In genomic region chr1:28518000-28518744, GRCh38 we compare ENCODE assay signal across 8 cellular contexts. TPM values are rescaled to one million over a fixed set of nuclear protein-coding genes. Genes with fewer than 3 reads are reported as not detected.
DNase-seq lines count a peak whose midpoint lies in the region; ATAC-seq, FAIRE-seq and TF ChIP-seq lines count a peak whose summit lies in the region.

No MANE protein-coding gene starts in this region.

- H3K4me1 ChIP-seq in endothelial cell of umbilical vein (ENCODE audit: control insufficient read depth, extremely low read depth, insufficient read depth, low read length) (peaks cover 14% of the 10 kb centered on the region), mononuclear cell (ENCODE audit: insufficient read depth, low read length) (peaks cover 24% of the 10 kb centered on the region)

- H3K36me3 ChIP-seq in endothelial cell of umbilical vein (ENCODE audit: control insufficient read depth in 2 of 2, extremely low read depth in 1 of 2, insufficient read depth in 2 of 2, low read length in 2 of 2) = peaks cover 0 to 3% of the 10 kb centered on the region in 2 experiments

- TF ChIP-seq POLR2A in endothelial cell of umbilical vein (IDR thresholded peaks at IDR 0.05; ENCODE audit: low read depth, low read length) = peak; percentile 87

- POLR2A ChIA-PET in endothelial cell of umbilical vein (lab: Charles Lee) = interaction anchor here (0.5 to 1.1 kb wide), 3 partner anchors 13 to 80 kb away, joined by 3 to 4 read pairs (median 3); partner anchors contain the start of gene RCC1

- peak overlapping the region; percentile 73 for H2AFZ ChIP-seq in endothelial cell of umbilical vein (ENCODE audit: low read depth, low read length)

- H3K4me2 ChIP-seq in endothelial cell of umbilical vein (ENCODE audit: insufficient read depth, low read length) = peak overlapping the region; percentile 92

- FAIRE-seq in endothelial cell of umbilical vein (lab: Jason Lieb, UNC) = peak; percentile 82

- no TSS peak for BruUV-seq in endothelial cell of umbilical vein (replicated peaks; lab: Mats Ljungman, UMichigan)

- peak; percentile 94 to 98 for TF ChIP-seq CTCF in endothelial cell of umbilical vein (IDR thresholded peaks at IDR 0.05; ENCODE audit: extremely low read depth in 1 of 2, insufficient read depth in 1 of 2, low read depth in 1 of 2, low read length in 2 of 2)

- peak; percentile 56 for ATAC-seq in GM19467 (IDR thresholded peaks at IDR 0.05; ENCODE audit: unreplicated experiment)

- intact Hi-C loops in endothelial cell of umbilical vein (cut with micrococcal nuclease) = loop anchor here (1.0 to 5.0 kb wide), 6 partner anchors 35 to 359 kb away; partner anchors contain the start of genes TAF12, TRNAU1AP and YTHDF2

- H3K27me3 ChIP-seq in endothelial cell of umbilical vein (ENCODE audit: control insufficient read depth in 2 of 2, insufficient read depth in 2 of 2, low read length in 2 of 2) (no peaks in the 10 kb centered on the region), mononuclear cell (ENCODE audit: insufficient read depth, low read length) (no peaks in the 10 kb centered on the region)

- H4K20me1 ChIP-seq in endothelial cell of umbilical vein (replicated peaks; ENCODE audit: control insufficient read depth, extremely low read depth, insufficient read depth, low read length) = no peaks in the 10 kb centered on the region

- peaks cover 41% of the 10 kb centered on the region for H3K79me2 ChIP-seq in endothelial cell of umbilical vein (ENCODE audit: control insufficient read depth, insufficient read depth, low read length)

- dilution Hi-C loops in endothelial cell of umbilical vein (cut with MboI; ENCODE audit: extremely low pct_ligation_motif_present, low sequenced_read_pairs) = no loop called here

- peak overlapping the region; percentile 46 for H3K27ac ChIP-seq in endothelial cell of umbilical vein (ENCODE audit: insufficient read depth, low read depth, low read length)

- DNase-seq in Caki2 (ENCODE audit: low read depth) = peak; percentile 87
- peak; percentile 85 for DNase-seq in HT1080 (ENCODE audit: low read depth)
- DNase-seq in NOMO-1 treated with DMSO at 0.1 percent for 48 hours (lab: John Stamatoyannopoulos, UW; ENCODE audit: unreplicated experiment) = peak; percentile 78
- DNase-seq in activated CD8-positive, alpha-beta memory T cell treated with anti-CD3 and anti-CD28 coated beads, Interleukin-2, amount 50 U/mL, for 24 hours (ENCODE audit: extremely low read depth) = peak; percentile 70
- peak; percentile 91 for DNase-seq in endothelial cell of umbilical vein (ENCODE audit: low read depth, low spot score)
- peak; percentile 64 to 78 for DNase-seq in stimulated activated CD8-positive, alpha-beta memory T cell treated with anti-CD3 and anti-CD28 coated beads, Interleukin-4, amount 100 ng/mL, for 1 hour (ENCODE audit: low read depth in 2 of 2, low spot score in 1 of 2)

- H3K9me3 ChIP-seq in endothelial cell of umbilical vein (replicated peaks; ENCODE audit: control insufficient read depth, insufficient read depth, low read length) (no peaks in the 10 kb centered on the region), mononuclear cell (ENCODE audit: low read depth, low read length) (no peaks in the 10 kb centered on the region)

- H3K4me3 ChIP-seq in endothelial cell of umbilical vein (replicated peaks in 1 of 3; ENCODE audit: insufficient read depth in 1 of 3, low read depth in 1 of 3, low read length in 3 of 3) (peak overlapping the region; percentile 52 to 73 (median 57)), mononuclear cell (ENCODE audit: low read length) (peak overlapping the region; percentile 60)

- CTCF ChIA-PET in endothelial cell of umbilical vein (lab: Charles Lee) = interaction anchor here (0.6 to 2.6 kb wide), 13 partner anchors 8 to 359 kb away, joined by 3 to 53 read pairs (median 4); partner anchors contain the start of genes RCC1 and TRNAU1AP

- H3K9me1 ChIP-seq in endothelial cell of umbilical vein (replicated peaks; ENCODE audit: control insufficient read depth, extremely low read depth, insufficient read depth, low read length) = no peaks in the 10 kb centered on the region

- in situ Hi-C loops in Caki2 (cut with HindIII; ENCODE audit: low pct_unique_long_range_greater_than_20kb, low sequenced_read_pairs) = no loop called here

- peak overlapping the region; percentile 75 for H3K9ac ChIP-seq in endothelial cell of umbilical vein (replicated peaks; ENCODE audit: extremely low read depth, insufficient read depth, low read length)

TF ChIP-seq in endothelial cell of umbilical vein, 7 proteins besides CTCF, POLR2A, EP300 and RAD21:
- TF ChIP-seq MAX (IDR thresholded peaks at IDR 0.05; ENCODE audit: insufficient read depth, insufficient read length) (no peak), POLR2AphosphoS5 (IDR thresholded peaks at IDR 0.05; ENCODE audit: insufficient read depth, low read depth, low read length) (peak; percentile 81)

RNA-seq across cellular contexts. Expression of gene RCC1, which starts 12.3 kb away (rescaled TPM):
- total RNA-seq in Caki2 (2014; rRNA removed; shearing (Covaris generic); ENCODE audit: low replicate concordance) = 76.9 and 87.3 TPM in 2 replicates
- total RNA-seq in HT1080 (2014; rRNA removed; shearing (Covaris generic)) = 138 and 163 TPM in 2 replicates
- polyA plus RNA-seq in HT1080 (2015; cell fraction: cytosol; rRNA removed) = 108 and 111 TPM in 2 replicates
- polyA plus RNA-seq in HT1080 (2015; cell fraction: nucleus; rRNA removed) = 102 and 110 TPM in 2 replicates
- total RNA-seq in endothelial cell of umbilical vein = 72.7 and 77.7 TPM in 2 replicates
- polyA plus RNA-seq in endothelial cell of umbilical vein = 28.7 and 37.1 TPM in 2 replicates
- 55.5 and 56.5 TPM in 2 replicates for polyA plus RNA-seq in endothelial cell of umbilical vein (2011; cell fraction: cytosol; rRNA removed)
- polyA plus RNA-seq in endothelial cell of umbilical vein (2011; cell fraction: nucleus; rRNA removed) = 50.8 and 62.4 TPM in 2 replicates
- 36.0 and 59.5 TPM in 2 replicates for polyA plus RNA-seq in endothelial cell of umbilical vein (2012)
- polyA minus RNA-seq in endothelial cell of umbilical vein = 39.1 and 81.3 TPM in 2 replicates
- 55.6 TPM for polyA minus RNA-seq in endothelial cell of umbilical vein (2011; cell fraction: cytosol; rRNA and poly(A)+ RNA removed)
- polyA minus RNA-seq in endothelial cell of umbilical vein (2011; cell fraction: nucleus; rRNA and poly(A)+ RNA removed) = 19.6 and 22.7 TPM in 2 replicates
- 13.0 TPM for total RNA-seq in mononuclear cell

RNA-seq across cellular contexts. Expression of gene TRNAU1AP, which starts 34.7 kb away (rescaled TPM):
- 15.3 and 22.7 TPM in 2 replicates for total RNA-seq in Caki2 (2014; rRNA removed; shearing (Covaris generic); ENCODE audit: low replicate concordance)
- 18.9 and 26.4 TPM in 2 replicates for total RNA-seq in HT1080 (2014; rRNA removed; shearing (Covaris generic))
- polyA plus RNA-seq in HT1080 (2015; cell fraction: cytosol; rRNA removed) = 10.3 and 12.0 TPM in 2 replicates
- polyA plus RNA-seq in HT1080 (2015; cell fraction: nucleus; rRNA removed) = 14.8 and 18.5 TPM in 2 replicates
- total RNA-seq in endothelial cell of umbilical vein (46.2 and 49.0 TPM in 2 replicates), mononuclear cell (20.0 TPM)
- 31.5 and 32.7 TPM in 2 replicates for polyA plus RNA-seq in endothelial cell of umbilical vein
- 37.3 and 37.6 TPM in 2 replicates for polyA plus RNA-seq in endothelial cell of umbilical vein (2011; cell fraction: cytosol; rRNA removed)
- polyA plus RNA-seq in endothelial cell of umbilical vein (2011; cell fraction: nucleus; rRNA removed) = 69.7 and 70.4 TPM in 2 replicates
- polyA plus RNA-seq in endothelial cell of umbilical vein (2012) = 26.7 and 48.7 TPM in 2 replicates
- 16.3 and 27.8 TPM in 2 replicates for polyA minus RNA-seq in endothelial cell of umbilical vein
- 12.3 TPM for polyA minus RNA-seq in endothelial cell of umbilical vein (2011; cell fraction: cytosol; rRNA and poly(A)+ RNA removed)
- polyA minus RNA-seq in endothelial cell of umbilical vein (2011; cell fraction: nucleus; rRNA and poly(A)+ RNA removed) = 17.6 and 27.1 TPM in 2 replicates

Comparison
In these comparisons a context has a peak if more than half of its experiments do, and no peak if none do; other contexts are left out.
1. Peak in every context shown above with its lines: DNase-seq, ATAC-seq, H3K4me3 ChIP-seq and H3K27ac ChIP-seq.